In the genomic region with DNA sequence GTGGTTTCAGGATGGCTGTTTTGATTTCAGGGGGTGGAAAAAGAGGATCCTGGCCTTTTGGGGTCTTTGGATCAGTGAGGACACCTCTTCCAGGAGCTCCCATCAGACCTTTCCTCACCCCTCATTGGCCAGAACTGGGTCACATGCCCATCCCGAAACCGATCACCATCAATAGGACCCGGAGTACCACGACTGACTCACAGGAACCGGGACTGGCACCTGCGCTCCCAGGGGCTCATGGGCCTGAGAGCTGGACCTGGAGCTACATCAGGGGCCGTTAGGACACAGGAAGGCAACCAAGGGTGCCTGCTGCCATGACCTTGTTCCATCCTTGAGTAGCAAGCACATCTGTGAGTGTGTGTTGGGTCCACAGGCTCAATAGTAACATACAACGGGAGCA, we compare ENCODE assay signal across 36 cellular contexts.
"Had no signal": no experiment of that assay in that cellular context is flagged by ENCODE, and none has a peak within 500 bp of the region (broad histone marks: within the 10 kb centered on the region; RNA-seq: fewer than 3 reads in every experiment).

No MANE protein-coding gene starts in this region.

- H3K9me3 Mint-ChIP-seq: activated B cell treated with CpG ODN at 0.5 μM for 24 hours; activated naive CD4-positive, alpha-beta T cell treated with anti-CD3 and anti-CD28 coated beads for 36 hours; activated T-cell treated with anti-CD3 and anti-CD28 coated beads, Interleukin-2, amount 50 U/mL, for 24 hours; T-helper 1 cell treated with Interleukin-12 subunit alpha and Interleukin-12 subunit beta and Interleukin-4 antibody, amounts not matched to agents 30 μg/mL and 1 μg/mL, for 36 hours; T-helper 2 cell treated with Interferon-gamma antibody and Interleukin-4, amounts not matched to agents 5 μg/mL and 100 μg/mL, for 36 hours had no signal

- H3K36me3 ChIP-seq: ascending aorta, cardiac muscle cell had no signal

- H3K36me3 Mint-ChIP-seq: activated CD8-positive, alpha-beta memory T cell treated with anti-CD3 and anti-CD28 coated beads, Interleukin-2, amount 10 ng/mL, durations not matched to agents 7 days and 5 days; activated naive CD8-positive, alpha-beta T cell; activated naive CD8-positive, alpha-beta T cell treated with anti-CD3 and anti-CD28 coated beads, Interleukin-2, amount 10 ng/mL, durations not matched to agents 7 days and 5 days; brain had no signal

- H3K4me1 Mint-ChIP-seq: activated B cell treated with CpG ODN at 0.5 μM for 24 hours; activated CD4-positive, alpha-beta memory T cell treated with anti-CD3 and anti-CD28 coated beads, Interleukin-2, amount 10 ng/mL, durations not matched to agents 7 days and 5 days; activated CD4-positive, alpha-beta T cell treated with anti-CD3 and anti-CD28 coated beads, Interleukin-2, amount 10 ng/mL, durations not matched to agents 7 days and 5 days; activated CD8-positive, alpha-beta memory T cell treated with anti-CD3 and anti-CD28 coated beads, Interleukin-2, amount 10 ng/mL, durations not matched to agents 7 days and 5 days; brain had no signal

- H3K27ac Mint-ChIP-seq: activated B cell treated with CpG ODN at 0.5 μM for 24 hours; activated CD4-positive, alpha-beta memory T cell treated with anti-CD3 and anti-CD28 coated beads, Interleukin-2, amount 10 ng/mL, durations not matched to agents 7 days and 5 days; activated CD4-positive, alpha-beta T cell treated with anti-CD3 and anti-CD28 coated beads, Interleukin-2, amount 10 ng/mL, durations not matched to agents 7 days and 5 days; activated CD8-positive, alpha-beta memory T cell treated with anti-CD3 and anti-CD28 coated beads, Interleukin-2, amount 10 ng/mL, durations not matched to agents 7 days and 5 days; activated CD8-positive, alpha-beta T cell treated with anti-CD3 and anti-CD28 coated beads, Interleukin-2, amount 10 ng/mL, durations not matched to agents 7 days and 5 days; activated naive CD4-positive, alpha-beta T cell treated with anti-CD3 and anti-CD28 coated beads for 36 hours; activated naive CD8-positive, alpha-beta T cell; activated naive CD8-positive, alpha-beta T cell treated with anti-CD3 and anti-CD28 coated beads, Interleukin-2, amount 10 ng/mL, durations not matched to agents 7 days and 5 days; activated naive CD8-positive, alpha-beta T cell treated with anti-CD3 and anti-CD28 coated beads, Interleukin-2, amount 50 U/mL, for 24 hours; activated T-cell treated with anti-CD3 and anti-CD28 coated beads, Interleukin-2, amount 50 U/mL, for 24 hours; brain; T-helper 1 cell treated with Interleukin-12 subunit alpha and Interleukin-12 subunit beta and Interleukin-4 antibody, amounts not matched to agents 30 μg/mL and 1 μg/mL, for 36 hours; T-helper 2 cell treated with Interferon-gamma antibody and Interleukin-4, amounts not matched to agents 5 μg/mL and 100 μg/mL, for 36 hours had no signal

- H3K27me3 Mint-ChIP-seq: activated CD4-positive, alpha-beta memory T cell treated with anti-CD3 and anti-CD28 coated beads, Interleukin-2, amount 10 ng/mL, durations not matched to agents 7 days and 5 days; activated CD4-positive, alpha-beta T cell treated with anti-CD3 and anti-CD28 coated beads, Interleukin-2, amount 10 ng/mL, durations not matched to agents 7 days and 5 days; activated CD8-positive, alpha-beta memory T cell treated with anti-CD3 and anti-CD28 coated beads, Interleukin-2, amount 10 ng/mL, durations not matched to agents 7 days and 5 days; activated naive CD8-positive, alpha-beta T cell treated with anti-CD3 and anti-CD28 coated beads, Interleukin-2, amount 10 ng/mL, durations not matched to agents 7 days and 5 days had no signal

- ATAC-seq: activated CD8-positive, alpha-beta memory T cell treated with anti-CD3 and anti-CD28 coated beads, Interleukin-2, amount 10 ng/mL, durations not matched to agents 7 days and 5 days; activated CD8-positive, alpha-beta T cell treated with anti-CD3 and anti-CD28 coated beads, Interleukin-2, amount 10 ng/mL, durations not matched to agents 7 days and 5 days; activated naive CD8-positive, alpha-beta T cell treated with anti-CD3 and anti-CD28 coated beads, Interleukin-2, amount 50 U/mL, for 24 hours had no signal

- H3K4me3 Mint-ChIP-seq: activated B cell treated with CpG ODN at 0.5 μM for 24 hours; activated CD4-positive, alpha-beta memory T cell treated with anti-CD3 and anti-CD28 coated beads, Interleukin-2, amount 10 ng/mL, durations not matched to agents 7 days and 5 days; activated CD4-positive, alpha-beta T cell treated with anti-CD3 and anti-CD28 coated beads, Interleukin-2, amount 10 ng/mL, durations not matched to agents 7 days and 5 days; activated CD8-positive, alpha-beta memory T cell treated with anti-CD3 and anti-CD28 coated beads, Interleukin-2, amount 10 ng/mL, durations not matched to agents 7 days and 5 days; activated CD8-positive, alpha-beta T cell treated with anti-CD3 and anti-CD28 coated beads, Interleukin-2, amount 10 ng/mL, durations not matched to agents 7 days and 5 days; activated naive CD4-positive, alpha-beta T cell treated with anti-CD3 and anti-CD28 coated beads for 36 hours; activated naive CD8-positive, alpha-beta T cell; activated naive CD8-positive, alpha-beta T cell treated with anti-CD3 and anti-CD28 coated beads, Interleukin-2, amount 10 ng/mL, durations not matched to agents 7 days and 5 days; activated naive CD8-positive, alpha-beta T cell treated with anti-CD3 and anti-CD28 coated beads, Interleukin-2, amount 50 U/mL, for 24 hours; activated T-cell treated with anti-CD3 and anti-CD28 coated beads, Interleukin-2, amount 50 U/mL, for 24 hours; brain; central memory CD8-positive, alpha-beta T cell; T-helper 1 cell treated with Interleukin-12 subunit alpha and Interleukin-12 subunit beta and Interleukin-4 antibody, amounts not matched to agents 30 μg/mL and 1 μg/mL, for 36 hours; T-helper 2 cell treated with Interferon-gamma antibody and Interleukin-4, amounts not matched to agents 5 μg/mL and 100 μg/mL, for 36 hours had no signal

- H3K27ac ChIP-seq: ascending aorta, cardiac muscle cell, VCaP had no signal

- H3K27me3 ChIP-seq: ascending aorta, cardiac muscle cell had no signal

- H3K4me3 ChIP-seq: ascending aorta, cardiac muscle cell had no signal

- H3K9me3 ChIP-seq: ascending aorta had no signal

- DNase-seq: activated B cell treated with CpG ODN at 0.5 μM for 24 hours; activated CD4-positive, alpha-beta memory T cell treated with anti-CD3 and anti-CD28 coated beads, Interleukin-2, amount 10 ng/mL, durations not matched to agents 7 days and 5 days; activated CD4-positive, alpha-beta T cell treated with anti-CD3 and anti-CD28 coated beads for 4 hours; activated CD4-positive, alpha-beta T cell treated with anti-CD3 and anti-CD28 coated beads, Interleukin-2, amount 10 ng/mL, durations not matched to agents 7 days and 5 days; activated CD4-positive, alpha-beta T cell treated with anti-CD3 and anti-CD28 coated beads, Interleukin-2, amount 50 U/mL, for 48 hours; activated CD4-positive, CD25-positive, alpha-beta regulatory T cell treated with anti-CD3 and anti-CD28 coated beads, Interleukin-2, amount 50 U/mL, for 72 hours; activated CD8-positive, alpha-beta memory T cell treated with anti-CD3 and anti-CD28 coated beads for 24 hours; activated CD8-positive, alpha-beta memory T cell treated with anti-CD3 and anti-CD28 coated beads, Interleukin-2, amount 10 ng/mL, durations not matched to agents 7 days and 5 days; activated CD8-positive, alpha-beta memory T cell treated with anti-CD3 and anti-CD28 coated beads, Interleukin-2, amount 50 U/mL, for 48 hours; activated CD8-positive, alpha-beta T cell treated with anti-CD3 and anti-CD28 coated beads, Interleukin-2, amount 10 ng/mL, durations not matched to agents 7 days and 5 days; activated effector memory CD4-positive, alpha-beta T cell treated with anti-CD3 and anti-CD28 coated beads, Interleukin-2, amount 50 U/mL, for 16 hours; activated gamma-delta T cell treated with Interleukin-2 at 50 U/mL for 16 hours; activated naive CD4-positive, alpha-beta T cell; activated naive CD4-positive, alpha-beta T cell treated with anti-CD3 and anti-CD28 coated beads for 36 hours; activated naive CD4-positive, alpha-beta T cell treated with anti-CD3 and anti-CD28 coated beads, Interleukin-2, amount 50 U/mL, for 16 hours; activated naive CD8-positive, alpha-beta T cell treated with anti-CD3 and anti-CD28 coated beads, Interleukin-2, amount 10 ng/mL, durations not matched to agents 7 days and 5 days; activated naive CD8-positive, alpha-beta T cell treated with anti-CD3 and anti-CD28 coated beads, Interleukin-2, amount 50 U/mL, for 24 hours; activated T-cell treated with anti-CD3 and anti-CD28 coated beads, Interleukin-2, amount 50 U/mL, for 24 hours; activated T-cell treated with anti-CD3 and anti-CD28 coated beads, Interleukin-2, amount 50 U/mL, for 48 hours; amygdala; anterior cingulate cortex; caudate nucleus; cerebellar nuclear complex; T-helper 1 cell; T-helper 2 cell; T-helper 9 cell had no signal

- FAIRE-seq: bronchial epithelial cell, TTC549 had no signal

- H3K4me1 ChIP-seq: ascending aorta had no signal
